In the genomic region with DNA sequence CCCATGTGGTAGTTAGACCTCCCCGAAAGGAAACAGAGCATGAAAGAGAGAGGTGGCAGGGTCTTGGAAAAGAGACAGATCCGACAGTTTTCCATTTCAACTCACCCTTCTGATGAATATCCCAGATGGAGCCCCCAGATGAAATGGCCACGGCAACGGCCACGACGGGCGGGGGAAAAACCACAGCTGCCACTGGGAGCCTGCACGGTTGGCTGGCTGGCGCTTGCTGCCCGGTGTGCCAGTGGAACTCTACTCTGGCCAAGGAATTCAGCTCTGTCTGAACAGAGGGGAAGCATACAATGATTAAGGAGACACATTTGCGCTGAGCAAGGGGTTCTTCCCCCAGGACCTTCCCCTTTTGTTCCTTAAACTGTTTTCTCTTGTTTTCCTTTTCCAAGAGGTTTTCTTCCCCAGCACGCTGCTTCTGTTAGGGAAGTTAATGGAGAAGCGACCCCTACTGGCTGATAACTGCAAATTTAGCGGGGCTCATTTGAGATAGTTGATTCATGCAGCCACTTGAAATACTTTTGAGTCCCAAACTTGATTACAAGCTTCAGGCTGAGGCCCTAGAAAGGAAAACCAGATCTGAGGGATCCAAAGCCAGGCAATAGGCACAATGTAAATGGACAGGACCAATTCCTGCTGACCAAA, we compare ENCODE assay signal across 13 cellular contexts.
DNase-seq lines count a peak whose midpoint lies in the region; ATAC-seq and TF ChIP-seq lines count a peak whose summit lies in the region.
"Had no signal": no experiment of that assay in that cellular context is flagged by ENCODE, and none has a peak within 500 bp of the region (broad histone marks: within the 10 kb centered on the region; RNA-seq: fewer than 3 reads in every experiment).

No MANE protein-coding gene starts in this region.

- H3K79me2 ChIP-seq in KMS-11 (ENCODE audit: insufficient read depth, low read depth): no peaks in the 10 kb centered on the region

- H3K4me3 ChIP-seq in KMS-11 (IDR thresholded peaks at IDR 0.05; ENCODE audit: insufficient read depth, low read depth, low read length): no peak overlapping the region
- peak overlapping the region; percentile 18; the same call in 1 of the 2 replicates for H3K4me3 ChIP-seq in WI38 (ENCODE audit: low read depth, low read length)
- H3K4me3 ChIP-seq: coronary artery, PC-9 had no signal

- H3K36me3 ChIP-seq in KMS-11 (ENCODE audit: insufficient read depth): no peaks in the 10 kb centered on the region

- no peak overlapping the region for H3K9ac ChIP-seq in KMS-11

- no peak overlapping the region for H2AFZ ChIP-seq in KMS-11 (ENCODE audit: low read depth)
- H2AFZ ChIP-seq: PC-9 had no signal

- no peaks in the 10 kb centered on the region for H3K4me1 ChIP-seq in KMS-11 (ENCODE audit: low read depth, poor library complexity, severe bottlenecking)

- TF ChIP-seq CTCF in KMS-11 (conservative IDR thresholded peaks at IDR 0.05; ENCODE audit: low read depth, low read length): peak; percentile 59
- peak; percentile 29; the same call in 1 of the 2 replicates for TF ChIP-seq CTCF in WI38 (IDR thresholded peaks at IDR 0.05; ENCODE audit: low read depth, low read length)

- no peak overlapping the region for H3K4me2 ChIP-seq in KMS-11
- H3K4me2 ChIP-seq: PC-9 had no signal

- DNase-seq in EL (peak; percentile 2), left lobe of liver (ENCODE audit: low spot score) (no peak), AG08395 (ENCODE audit: low spot score) (no peak), ureter (ENCODE audit: low spot score) (no peak), DMS79 (lab: John Stamatoyannopoulos, UW) (no peak)
- DNase-seq: COR-L47, head of caudate nucleus, NCI-H1417, PC-9 had no signal

- ATAC-seq in left lobe of liver: peak; percentile 68
- no peak for ATAC-seq in GM21367 (IDR thresholded peaks at IDR 0.05; ENCODE audit: unreplicated experiment)

- no peaks in the 10 kb centered on the region for H3K27me3 ChIP-seq in KMS-11 (ENCODE audit: insufficient read depth, low read depth)

- no peaks in the 10 kb centered on the region for H4K20me1 ChIP-seq in KMS-11 (ENCODE audit: insufficient read depth)

- H3K27ac ChIP-seq in KMS-11: no peak overlapping the region
- H3K27ac ChIP-seq: coronary artery, PC-9 had no signal
